In the genomic region with DNA sequence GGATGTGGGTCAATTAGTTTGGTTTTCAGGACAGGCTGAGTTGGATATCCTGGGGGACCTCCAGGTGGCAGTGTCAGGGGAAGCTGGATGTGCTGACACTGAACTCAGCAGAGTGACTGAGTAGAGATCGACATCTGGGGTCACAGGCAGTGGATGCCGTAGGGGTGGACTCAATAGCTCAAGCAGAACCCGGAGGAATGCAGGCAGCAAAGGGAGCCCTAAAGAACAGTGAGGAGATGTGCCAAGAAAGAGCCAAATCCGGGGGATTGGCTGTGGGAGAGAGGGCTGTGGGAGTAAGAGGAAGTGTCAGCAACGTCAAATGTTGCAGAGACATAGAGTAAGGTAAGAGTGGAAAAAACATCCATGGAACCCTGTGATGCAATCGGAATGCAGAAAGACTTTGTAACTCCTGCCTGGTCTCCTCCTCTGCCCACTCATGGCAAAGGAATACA, we compare ENCODE assay signal across 12 cellular contexts. TPM values are rescaled to one million over a fixed set of nuclear protein-coding genes. Genes with fewer than 3 reads are reported as not detected.
DNase-seq lines count a peak whose midpoint lies in the region; ATAC-seq, FAIRE-seq and TF ChIP-seq lines count a peak whose summit lies in the region.
"Had no signal": no experiment of that assay in that cellular context is flagged by ENCODE, and none has a peak within 500 bp of the region (broad histone marks: within the 10 kb centered on the region; RNA-seq: fewer than 3 reads in every experiment).

No MANE protein-coding gene starts in this region.

- peak; percentile 76 for DNase-seq in GF-D8 (lab: John Stamatoyannopoulos, UW)
- DNase-seq in IMR-90, result peak; percentile 33
- no peak for DNase-seq in GM12878 (ENCODE audit: low read depth, low spot score)
- no peak for DNase-seq in lung (ENCODE audit: low spot score)
- DNase-seq in activated effector memory CD4-positive, alpha-beta T cell treated with anti-CD3 and anti-CD28 coated beads, Interleukin-2, amount 50 U/mL, for 16 hours, result no peak
- DNase-seq in HAP-1 (ENCODE audit: low spot score in 2 of 2), result no peak
- DNase-seq in MG63, result no peak
- DNase-seq: activated CD8-positive, alpha-beta memory T cell treated with anti-CD3 and anti-CD28 coated beads for 24 hours; amniotic stem cell; COR-L47 had no signal

- H4K5ac ChIP-seq in IMR-90 (ENCODE audit: low read depth, low read length), result no peak overlapping the region

- ATAC-seq in IMR-90 (ENCODE audit: low read depth), result peak; percentile 25
- ATAC-seq in GM12878, result 0 out of 3 replicates have a peak, but pooled peaks have one; percentile 20
- peak; percentile 16 for ATAC-seq in lung (ENCODE audit: insufficient read depth, low FRiP score)
- ATAC-seq in GM18861 (IDR thresholded peaks at IDR 0.05; ENCODE audit: unreplicated experiment), result no peak

- intact Hi-C loops in IMR-90 (cut with micrococcal nuclease), result no loop called here
- intact Hi-C loops in GM12878 (cut with micrococcal nuclease; ENCODE audit: unreplicated experiment), result no loop called here

- SMC1A ChIA-PET in GM12878 (lab: Charles Lee; ENCODE audit: uncharacterized antibody, unreplicated experiment), result interaction anchor here (1.1 kb wide), 1 partner anchor 26 kb away, joined by 3 read pairs; no protein-coding TSS in a partner anchor

- H2AK9ac ChIP-seq in IMR-90 (replicated peaks; ENCODE audit: low read depth, low read length, poor library complexity), result no peak overlapping the region

- CTCF ChIA-PET in IMR-90 (lab: Yijun Ruan, JAX), result no interaction called here
- CTCF ChIA-PET in GM12878 (lab: Yijun Ruan, JAX), result no interaction called here

- H3K4me2 ChIP-seq in IMR-90 (ENCODE audit: low read depth, low read length) (no peak overlapping the region), GM12878 (ENCODE audit: control insufficient read depth, insufficient read depth) (no peak overlapping the region)

- no peak overlapping the region for H3K27ac ChIP-seq in IMR-90 (ENCODE audit: insufficient read depth, low read length)
- H3K27ac ChIP-seq in GM12878 (ENCODE audit: control insufficient read depth, insufficient read depth), result no peak overlapping the region
- H3K27ac ChIP-seq in lung (ENCODE audit: low read depth in 1 of 2, low read length in 1 of 2), result peak overlapping the region in 1 of 2 donors; percentile 2

- no peaks in the 10 kb centered on the region for H4K20me1 ChIP-seq in IMR-90 (ENCODE audit: insufficient read depth, low read length)
- no peaks in the 10 kb centered on the region for H4K20me1 ChIP-seq in GM12878 (ENCODE audit: control insufficient read depth, insufficient read depth)

- FAIRE-seq in GM12878 (lab: Jason Lieb, UNC), result no peak

- TF ChIP-seq POLR2A in IMR-90 (IDR thresholded peaks at IDR 0.05; ENCODE audit: low read depth, low read length) (no peak), GM12878 (IDR thresholded peaks at IDR 0.05; ENCODE audit: low read depth, low read length) (no peak)

- no peak overlapping the region for H3K9ac ChIP-seq in IMR-90 (ENCODE audit: low read depth, low read length)
- H3K9ac ChIP-seq in GM12878 (ENCODE audit: control insufficient read depth, insufficient read depth, low read length), result no peak overlapping the region

- H3K4me1 ChIP-seq in IMR-90 (ENCODE audit: control insufficient read depth, insufficient read depth, low read length) (peaks cover 6% of the 10 kb centered on the region), GM12878 (ENCODE audit: control insufficient read depth, insufficient read depth, low read length) (peaks cover 20% of the 10 kb centered on the region), lung (ENCODE audit: control insufficient read depth in 2 of 2, insufficient read depth in 2 of 2, low read length in 2 of 2) (peaks cover 0 to 18% of the 10 kb centered on the region in 2 donors), HAP-1 (no peaks in the 10 kb centered on the region)

- no peak overlapping the region for H3K14ac ChIP-seq in IMR-90 (replicated peaks; ENCODE audit: low read depth, low read length)

- H3K36me3 ChIP-seq in IMR-90 (ENCODE audit: control insufficient read depth, insufficient read depth, low read length), result no peaks in the 10 kb centered on the region
- no peaks in the 10 kb centered on the region for H3K36me3 ChIP-seq in GM12878 (ENCODE audit: control insufficient read depth in 2 of 2, insufficient read depth in 2 of 2, low read length in 1 of 2)
- no peaks in the 10 kb centered on the region for H3K36me3 ChIP-seq in lung (ENCODE audit: control insufficient read depth in 2 of 2, insufficient read depth in 2 of 2, low read length in 2 of 2)
- H3K36me3 ChIP-seq in HAP-1 (replicated peaks), result no peaks in the 10 kb centered on the region
- no peaks in the 10 kb centered on the region for H3K36me3 ChIP-seq in MG63

- no peak for TF ChIP-seq EP300 in GM12878 (IDR thresholded peaks at IDR 0.05; ENCODE audit: borderline replicate concordance in 1 of 2, control insufficient read depth in 1 of 2, low read depth in 2 of 2, low read length in 2 of 2)

- H2BK15ac ChIP-seq in IMR-90 (ENCODE audit: low read depth, low read length), result no peak overlapping the region

- H3K23ac ChIP-seq in IMR-90 (ENCODE audit: low read depth, low read length), result no peak overlapping the region

- BruUV-seq in IMR-90 (replicated peaks; lab: Mats Ljungman, UMichigan) (no TSS peak), GM12878 (replicated peaks; lab: Mats Ljungman, UMichigan) (no TSS peak)

- no peak overlapping the region for H2BK20ac ChIP-seq in IMR-90 (ENCODE audit: low read depth, low read length)

- no peaks in the 10 kb centered on the region for H3K79me1 ChIP-seq in IMR-90 (ENCODE audit: low read depth in 1 of 2, low read length in 2 of 2)

- H3K4me3 ChIP-seq in IMR-90 (ENCODE audit: insufficient read depth, low read depth, low read length) (no peak overlapping the region), GM12878 (no peak overlapping the region), lung (no peak overlapping the region), HAP-1 (no peak overlapping the region), MG63 (no peak overlapping the region)

- H3K27me3 ChIP-seq in IMR-90 (ENCODE audit: control insufficient read depth, insufficient read depth, low read length) (peaks cover 4% of the 10 kb centered on the region), GM12878 (replicated peaks in 1 of 2; ENCODE audit: control insufficient read depth in 2 of 2, insufficient read depth in 2 of 2, low read length in 1 of 2) (no peaks in the 10 kb centered on the region; a peak in 1 of 4 replicates), lung (ENCODE audit: control insufficient read depth, insufficient read depth) (no peaks in the 10 kb centered on the region), HAP-1 (ENCODE audit: low read depth) (peaks cover 8% of the 10 kb centered on the region; the same call in 1 of the 2 replicates), MG63 (no peaks in the 10 kb centered on the region)

- no peak overlapping the region for H2AFZ ChIP-seq in IMR-90 (replicated peaks; ENCODE audit: low read length, poor library complexity)
- H2AFZ ChIP-seq in GM12878 (ENCODE audit: control insufficient read depth, low read depth, low read length), result no peak overlapping the region

- RAD21 ChIA-PET in GM12878 (lab: Charles Lee; ENCODE audit: unreplicated experiment), result no interaction called here

- in situ Hi-C loops in IMR-90 (cut with MboI; ENCODE audit: low sequenced_read_pairs) (no loop called here), GM12878 (cut with MboI) (no loop called here), HAP-1 (cut with MboI; ENCODE audit: low sequenced_read_pairs) (no loop called here)

- no peaks in the 10 kb centered on the region; the same call in 1 of the 2 replicates for H3K9me1 ChIP-seq in IMR-90 (ENCODE audit: insufficient read depth, low read length)

- H3K18ac ChIP-seq in IMR-90 (ENCODE audit: low read depth, low read length), result no peak overlapping the region

- 77% methylated on average over 5 of the region's 6 CpGs; no CpG with 5 or more reads in 1 of the 2 experiments for WGBS in IMR-90 (ENCODE audit: extremely low coverage in 2 of 2, insufficient read length in 1 of 2), 2 experiments
- 80% methylated on average over 6 of the region's 6 CpGs for WGBS in GM12878 (ENCODE audit: insufficient coverage, insufficient replicate concordance, low lambda C conversion rate, missing lambda C conversion rate)
- 52 to 56% methylated on average over 6 of the region's 6 CpGs for WGBS in lung, 2 donors

- H2BK5ac ChIP-seq in IMR-90 (ENCODE audit: low read depth, low read length, poor library complexity, severe bottlenecking), result no peak overlapping the region

- no peaks in the 10 kb centered on the region for H3K79me2 ChIP-seq in GM12878 (ENCODE audit: control insufficient read depth, insufficient read depth, low read length)

- TF ChIP-seq RAD21 in IMR-90 (IDR thresholded peaks at IDR 0.05; ENCODE audit: low read length) (no peak), GM12878 (IDR thresholded peaks at IDR 0.05; ENCODE audit: insufficient read depth, low read depth, low read length) (no peak)

- H3K56ac ChIP-seq in IMR-90 (ENCODE audit: extremely low read depth, insufficient read depth, low read length), result no peak overlapping the region

- no peak overlapping the region for H4K91ac ChIP-seq in IMR-90 (ENCODE audit: insufficient read depth, low read depth, low read length)

- no peak overlapping the region for H3K4ac ChIP-seq in IMR-90 (ENCODE audit: low read depth, low read length)

- H2AK5ac ChIP-seq in IMR-90 (ENCODE audit: low read depth, low read length), result no peak overlapping the region

- dilution Hi-C loops in IMR-90 (cut with HindIII; ENCODE audit: low sequenced_read_pairs, unreplicated experiment), result no loop called here

- H3K9me3 ChIP-seq in IMR-90 (ENCODE audit: control insufficient read depth, insufficient read depth, low read length) (no peaks in the 10 kb centered on the region), GM12878 (replicated peaks; ENCODE audit: control insufficient read depth, insufficient read depth, low read length) (no peaks in the 10 kb centered on the region; the same call in 1 of the 3 replicates), lung (ENCODE audit: control insufficient read depth in 2 of 2, insufficient read depth in 1 of 2, low read length in 1 of 2) (no peaks in the 10 kb centered on the region), HAP-1 (no peaks in the 10 kb centered on the region), MG63 (no peaks in the 10 kb centered on the region)

- POLR2A ChIA-PET in IMR-90 (lab: Charles Lee; ENCODE audit: unreplicated experiment), result no interaction called here
- POLR2A ChIA-PET in GM12878 (lab: Charles Lee), result no interaction called here

- H2BK120ac ChIP-seq in IMR-90 (ENCODE audit: low read depth, low read length), result no peak overlapping the region

- TF ChIP-seq CTCF in IMR-90 (conservative IDR thresholded peaks at IDR 0.05; ENCODE audit: low read depth, low read length), result no peak
- TF ChIP-seq CTCF in GM12878 (IDR thresholded peaks at IDR 0.05 in 2 of 3, conservative IDR thresholded peaks at IDR 0.05 in 1 of 3; ENCODE audit: control insufficient read depth in 2 of 3, extremely low read depth in 1 of 3, insufficient read depth in 1 of 3, low read depth in 3 of 3, low read length in 3 of 3), result peak in 1 of 3 experiments; percentile 27; a peak in 1 of 6 replicates
- TF ChIP-seq CTCF in lung (IDR thresholded peaks at IDR 0.05; ENCODE audit: control extremely low read depth, extremely low read depth), result no peak

- no peak overlapping the region for H4K8ac ChIP-seq in IMR-90 (ENCODE audit: low read depth in 2 of 2, low read length in 2 of 2)

RNA-seq across cellular contexts. Expression of a gene that starts 11.8 kb away (rescaled TPM):
- 0.28 and 0.36 TPM in 2 replicates for total RNA-seq in IMR-90 (2012; rRNA removed)
- polyA plus RNA-seq in IMR-90 (2012; rRNA removed), result 0.16 and 0.29 TPM in 2 replicates
- 0.09 and 0.12 TPM in 2 replicates for polyA plus RNA-seq in IMR-90 (2012; cell fraction: cytosol; rRNA removed)
- polyA plus RNA-seq in IMR-90 (2012; cell fraction: nucleus; rRNA removed; ENCODE audit: low replicate concordance), result 0.05 and 0.31 TPM in 2 replicates
- not detected in 2 replicates for total RNA-seq in GM12878 (2013; cell fraction: nucleolus; rRNA removed)
- total RNA-seq in GM12878 (2014; rRNA removed), result 2.1 and 2.3 TPM in 2 replicates
- total RNA-seq in GM12878 (2014; rRNA removed; fragmentation: Illumina TruSeq; extraction: Trizol), result 1.8 and 2.2 TPM in 2 replicates
- 1.6 and 2.1 TPM in 2 replicates for total RNA-seq in GM12878 (2021)
- 1.1 TPM for polyA plus RNA-seq in GM12878 (2011; ENCODE audit: low read depth)
- polyA plus RNA-seq in GM12878 (2011; rRNA removed), result 0.04 TPM in 1 of 2 replicates, not detected in the other
- 0.06 and 0.07 TPM in 2 replicates for polyA plus RNA-seq in GM12878 (2011; cell fraction: cytosol; rRNA removed)
- 0.12 TPM in 1 of 2 replicates, not detected in the other for polyA plus RNA-seq in GM12878 (2011; cell fraction: nucleus; rRNA removed)
- polyA plus RNA-seq in GM12878 (2012), result 0.66 and 0.84 TPM in 2 replicates
- polyA plus RNA-seq in GM12878 (2014; fragmentation: Illumina TruSeq; extraction: Trizol), result 1.7 and 2.1 TPM in 2 replicates
- polyA plus RNA-seq in GM12878 (2014; fragmentation: Nextera tagmentation; extraction: Ambion mirVana), result 1 to 10 TPM; 1.5 to 2.2 TPM
- polyA plus RNA-seq in GM12878 (2014; rRNA removed), result 1.6 and 2.5 TPM in 2 replicates
- 1 to 10 TPM; 1.2 to 1.7 TPM for polyA plus RNA-seq in GM12878 (2016; fragmentation: Nextera tagmentation; extraction: Ambion mirVana)
- 0.52 TPM in 1 of 2 replicates, not detected in the other for polyA minus RNA-seq in GM12878 (2011; rRNA and poly(A)+ RNA removed)
- polyA minus RNA-seq in GM12878 (2011; cell fraction: cytosol; rRNA and poly(A)+ RNA removed), result not detected in 2 replicates
- polyA minus RNA-seq in GM12878 (2011; cell fraction: nucleus; rRNA and poly(A)+ RNA removed), result not detected in 2 replicates
- 10 to 100 TPM; 18.9 to 20.6 TPM for total RNA-seq in lung
- polyA plus RNA-seq in lung, result 10 to 100 TPM; 11.0 to 95.9 TPM
- total RNA-seq in MG63 (2014; rRNA removed; shearing (Covaris generic); ENCODE audit: low replicate concordance), result not detected in 2 replicates
- total RNA-seq: neural crest cell had no signal

RNA-seq across cellular contexts. Expression of a gene that starts 24.5 kb away (rescaled TPM):
- total RNA-seq in IMR-90 (2012; rRNA removed), result not detected in 2 replicates
- polyA plus RNA-seq in IMR-90 (2012; rRNA removed), result not detected in 2 replicates
- not detected in 2 replicates for polyA plus RNA-seq in IMR-90 (2012; cell fraction: cytosol; rRNA removed)
- polyA plus RNA-seq in IMR-90 (2012; cell fraction: nucleus; rRNA removed; ENCODE audit: low replicate concordance), result not detected in 2 replicates
- not detected in 2 replicates for total RNA-seq in GM12878 (2013; cell fraction: nucleolus; rRNA removed)
- 0.17 and 0.27 TPM in 2 replicates for total RNA-seq in GM12878 (2014; rRNA removed)
- 0.92 and 1.2 TPM in 2 replicates for total RNA-seq in GM12878 (2014; rRNA removed; fragmentation: Illumina TruSeq; extraction: Trizol)
- 1.2 TPM in 2 replicates for total RNA-seq in GM12878 (2021)
- polyA plus RNA-seq in GM12878 (2011; ENCODE audit: low read depth), result 0.17 TPM
- not detected in 2 replicates for polyA plus RNA-seq in GM12878 (2011; rRNA removed)
- not detected in 2 replicates for polyA plus RNA-seq in GM12878 (2011; cell fraction: cytosol; rRNA removed)
- polyA plus RNA-seq in GM12878 (2011; cell fraction: nucleus; rRNA removed), result not detected in 2 replicates
- polyA plus RNA-seq in GM12878 (2012), result 0.21 and 0.24 TPM in 2 replicates
- polyA plus RNA-seq in GM12878 (2014; fragmentation: Illumina TruSeq; extraction: Trizol), result 1.6 TPM in 2 replicates
- polyA plus RNA-seq in GM12878 (2014; fragmentation: Nextera tagmentation; extraction: Ambion mirVana), result under 1 TPM; 0.21 to 0.51 TPM
- 0.94 and 1.2 TPM in 2 replicates for polyA plus RNA-seq in GM12878 (2014; rRNA removed)
- under 1 TPM; 0.49 to 0.82 TPM for polyA plus RNA-seq in GM12878 (2016; fragmentation: Nextera tagmentation; extraction: Ambion mirVana)
- not detected in 2 replicates for polyA minus RNA-seq in GM12878 (2011; rRNA and poly(A)+ RNA removed)
- not detected in 2 replicates for polyA minus RNA-seq in GM12878 (2011; cell fraction: cytosol; rRNA and poly(A)+ RNA removed)
- not detected in 2 replicates for polyA minus RNA-seq in GM12878 (2011; cell fraction: nucleus; rRNA and poly(A)+ RNA removed)
- total RNA-seq in lung, result 1 to 10 TPM; 2.2 to 4.4 TPM
- polyA plus RNA-seq in lung, result 10 to 100 TPM in 1 of 2 donors, 1 to 10 TPM in 1; 2.9 to 16.6 TPM
- total RNA-seq in MG63 (2014; rRNA removed; shearing (Covaris generic); ENCODE audit: low replicate concordance), result not detected in 2 replicates
- total RNA-seq: neural crest cell had no signal

RNA-seq across cellular contexts. Expression of a gene that starts 41.3 kb away (rescaled TPM):
- total RNA-seq in IMR-90 (2012; rRNA removed) (not detected in 2 replicates), GM12878 (2014; rRNA removed) (3.6 and 4.4 TPM in 2 replicates), GM12878 (2014; rRNA removed; fragmentation: Illumina TruSeq; extraction: Trizol) (4.3 and 4.4 TPM in 2 replicates), GM12878 (2021) (2.5 and 3.5 TPM in 2 replicates), lung (1 to 10 TPM; 8.0 to 8.8 TPM)
- polyA plus RNA-seq in IMR-90 (2012; rRNA removed) (not detected in 2 replicates), GM12878 (2011; rRNA removed) (not detected in 2 replicates), GM12878 (2014; fragmentation: Illumina TruSeq; extraction: Trizol) (3.6 and 4.1 TPM in 2 replicates), GM12878 (2014; fragmentation: Nextera tagmentation; extraction: Ambion mirVana) (1 to 10 TPM; 2.5 to 4.7 TPM), GM12878 (2014; rRNA removed) (2.1 and 2.7 TPM in 2 replicates), GM12878 (2016; fragmentation: Nextera tagmentation; extraction: Ambion mirVana) (1 to 10 TPM; 1.9 to 2.7 TPM), lung (10 to 100 TPM in 1 of 2 donors, 1 to 10 TPM in 1; 1.7 to 21.2 TPM)
- polyA plus RNA-seq in IMR-90 (2012; cell fraction: cytosol; rRNA removed), result not detected in 2 replicates
- not detected in 2 replicates for polyA plus RNA-seq in IMR-90 (2012; cell fraction: nucleus; rRNA removed; ENCODE audit: low replicate concordance)
- not detected in 2 replicates for total RNA-seq in GM12878 (2013; cell fraction: nucleolus; rRNA removed)
- polyA plus RNA-seq in GM12878 (2011; ENCODE audit: low read depth), result 0.18 TPM
- polyA plus RNA-seq in GM12878 (2011; cell fraction: cytosol; rRNA removed), result not detected in 2 replicates
- not detected in 2 replicates for polyA plus RNA-seq in GM12878 (2011; cell fraction: nucleus; rRNA removed)
- polyA plus RNA-seq in GM12878 (2012), result 0.32 and 0.80 TPM in 2 replicates
- not detected in 2 replicates for polyA minus RNA-seq in GM12878 (2011; rRNA and poly(A)+ RNA removed)
- not detected in 2 replicates for polyA minus RNA-seq in GM12878 (2011; cell fraction: cytosol; rRNA and poly(A)+ RNA removed)
- not detected in 2 replicates for polyA minus RNA-seq in GM12878 (2011; cell fraction: nucleus; rRNA and poly(A)+ RNA removed)
- total RNA-seq in MG63 (2014; rRNA removed; shearing (Covaris generic); ENCODE audit: low replicate concordance), result not detected in 2 replicates
- total RNA-seq: neural crest cell had no signal

Comparison
In these comparisons a context has a peak if more than half of its experiments do, and no peak if none do; other contexts are left out.
1. DNase-seq: peak in GF-D8 (single experiment) and IMR-90 (single experiment); none in GM12878 (single experiment), lung (single experiment), activated effector memory CD4-positive, alpha-beta T cell treated with anti-CD3 and anti-CD28 coated beads, Interleukin-2, amount 50 U/mL, for 16 hours (single experiment), HAP-1 (0 of 2) and MG63 (single experiment).
2. RNA of a gene that starts 11.8 kb away (total RNA-seq): 18.9 to 20.6 TPM in lung; 1.6 to 2.3 TPM in GM12878, 0.28 to 0.36 TPM in IMR-90 and not detected in MG63; every median in the first group is over 4 times any median in the second.